ENCODE assay signal across 8 cellular contexts in genomic region chr6:16670183-16670582, GRCh38.
DNase-seq lines count a peak whose midpoint lies in the region; ATAC-seq lines count a peak whose summit lies in the region.

No MANE protein-coding gene starts in this region.

- peak overlapping the region; percentile 70 for H3K4me3 Mint-ChIP-seq in activated CD4-positive, alpha-beta T cell treated with anti-CD3 and anti-CD28 coated beads, Interleukin-2, amount 10 ng/mL, durations not matched to agents 24 days and 14 days
- H3K4me3 Mint-ChIP-seq in central memory CD8-positive, alpha-beta T cell = peak overlapping the region; percentile 52

- H3K27ac Mint-ChIP-seq in activated CD4-positive, alpha-beta T cell treated with anti-CD3 and anti-CD28 coated beads, Interleukin-2, amount 10 ng/mL, durations not matched to agents 24 days and 14 days = peak overlapping the region; percentile 97
- peak overlapping the region; percentile 82 for H3K27ac Mint-ChIP-seq in central memory CD8-positive, alpha-beta T cell (ENCODE audit: low read depth)

- peaks cover 12% of the 10 kb centered on the region for H3K4me1 ChIP-seq in stomach smooth muscle (ENCODE audit: control insufficient read depth, insufficient read depth, low read length)

- intact Hi-C loops in activated CD4-positive, alpha-beta T cell treated with anti-CD3 and anti-CD28 coated beads, Interleukin-2, amount 10 ng/mL, durations not matched to agents 24 days and 14 days (cut with micrococcal nuclease) = loop anchor here (1.0 to 5.0 kb wide), 5 partner anchors 20 to 348 kb away; no protein-coding TSS in a partner anchor

- peak overlapping the region; percentile 0 for H3K27ac ChIP-seq in stomach smooth muscle (ENCODE audit: low read length)

- H3K9me3 Mint-ChIP-seq in activated CD4-positive, alpha-beta T cell treated with anti-CD3 and anti-CD28 coated beads, Interleukin-2, amount 10 ng/mL, durations not matched to agents 24 days and 14 days = peaks cover 13% of the 10 kb centered on the region
- H3K9me3 Mint-ChIP-seq in central memory CD8-positive, alpha-beta T cell = no peaks in the 10 kb centered on the region

- peaks cover 39% of the 10 kb centered on the region for H3K36me3 Mint-ChIP-seq in activated CD4-positive, alpha-beta T cell treated with anti-CD3 and anti-CD28 coated beads, Interleukin-2, amount 10 ng/mL, durations not matched to agents 24 days and 14 days (ENCODE audit: low read depth)
- peaks cover 6% of the 10 kb centered on the region for H3K36me3 Mint-ChIP-seq in central memory CD8-positive, alpha-beta T cell (ENCODE audit: insufficient read depth)

- H3K9me3 ChIP-seq in stomach smooth muscle (ENCODE audit: control insufficient read depth in 2 of 2, low read length in 2 of 2) = no peaks in the 10 kb centered on the region

- H3K27me3 ChIP-seq in stomach smooth muscle (ENCODE audit: control insufficient read depth in 1 of 2, insufficient read depth in 2 of 2, low read length in 2 of 2) = no peaks in the 10 kb centered on the region

- no peaks in the 10 kb centered on the region for H3K27me3 Mint-ChIP-seq in activated CD4-positive, alpha-beta T cell treated with anti-CD3 and anti-CD28 coated beads, Interleukin-2, amount 10 ng/mL, durations not matched to agents 24 days and 14 days
- H3K27me3 Mint-ChIP-seq in central memory CD8-positive, alpha-beta T cell = no peaks in the 10 kb centered on the region

- no peaks in the 10 kb centered on the region for H3K36me3 ChIP-seq in stomach smooth muscle (ENCODE audit: control insufficient read depth in 2 of 2, insufficient read depth in 2 of 2, low read length in 2 of 2)

- peak; percentile 70 for ATAC-seq in HG03520 (IDR thresholded peaks at IDR 0.05; ENCODE audit: unreplicated experiment)
- ATAC-seq in central memory CD8-positive, alpha-beta T cell (replicated peaks; ENCODE audit: extremely low read depth, poor library complexity, severe bottlenecking) = peak; percentile 8

- H3K4me3 ChIP-seq in stomach smooth muscle (ENCODE audit: low read length in 2 of 2) = no peak overlapping the region

- DNase-seq in activated CD4-positive, alpha-beta T cell treated with anti-CD3 and anti-CD28 coated beads, Interleukin-2, amount 10 ng/mL, durations not matched to agents 24 days and 14 days = no peak
- DNase-seq in activated CD4-positive, alpha-beta T cell treated with anti-CD3 and anti-CD28 coated beads, Interleukin-2, amount 50 U/mL, for 48 hours = no peak
- no peak for DNase-seq in central memory CD8-positive, alpha-beta T cell (ENCODE audit: low spot score in 2 of 2)
- no peak for DNase-seq in HUDEP-2 (lab: John Stamatoyannopoulos, UW; ENCODE audit: unreplicated experiment in 76 of 76)
- DNase-seq in G401 (ENCODE audit: low spot score) = no peak
- DNase-seq in nucleus accumbens (lab: John Stamatoyannopoulos, UW) = no peak

- in situ Hi-C loops in G401 (cut with HindIII; ENCODE audit: low sequenced_read_pairs) = no loop called here

- no peak overlapping the region for H3K9ac ChIP-seq in stomach smooth muscle (ENCODE audit: low read length in 2 of 2)

- peaks cover 64% of the 10 kb centered on the region for H3K4me1 Mint-ChIP-seq in activated CD4-positive, alpha-beta T cell treated with anti-CD3 and anti-CD28 coated beads, Interleukin-2, amount 10 ng/mL, durations not matched to agents 24 days and 14 days
- peaks cover 49% of the 10 kb centered on the region for H3K4me1 Mint-ChIP-seq in central memory CD8-positive, alpha-beta T cell
